ENCODE assay signal across 9 cellular contexts in genomic region chr5:168947212-168947868, GRCh38.
DNase-seq lines count a peak whose midpoint lies in the region; ATAC-seq, FAIRE-seq and TF ChIP-seq lines count a peak whose summit lies in the region.
"Had no signal": no experiment of that assay in that cellular context is flagged by ENCODE, and none has a peak within 500 bp of the region (broad histone marks: within the 10 kb centered on the region; RNA-seq: fewer than 3 reads in every experiment).

No MANE protein-coding gene starts in this region.

- H3K27ac ChIP-seq in HepG2 (ENCODE audit: extremely low read length, insufficient read depth, low read length) (no peak overlapping the region), testis (no peak overlapping the region)

- H3K27me3 ChIP-seq in bronchial epithelial cell (ENCODE audit: control insufficient read depth, insufficient read depth, low read length) (no peaks in the 10 kb centered on the region), HepG2 (ENCODE audit: control insufficient read depth in 1 of 2, insufficient read depth in 2 of 2, low read length in 2 of 2) (peaks cover 0 to 9% of the 10 kb centered on the region in 2 experiments; a peak in 1 of 5 replicates), testis (no peaks in the 10 kb centered on the region)

- CTCF ChIA-PET in AG04449 (lab: Yijun Ruan, JAX) (interaction anchor here (0.6 to 7.1 kb wide), 34 partner anchors 7 to 634 kb away, joined by 3 to 60 read pairs (median 4); partner anchors contain the start of gene SPDL1), HepG2 (lab: Yijun Ruan, JAX; ENCODE audit: low intra/inter-chr PET ratio, low total read pairs) (interaction anchor here (0.9 kb wide), 1 partner anchor 202 kb away, joined by 3 read pairs; no protein-coding TSS in a partner anchor)

- no peaks in the 10 kb centered on the region for H3K4me1 ChIP-seq in HepG2 (ENCODE audit: insufficient read depth, low read length)
- H3K4me1 ChIP-seq in testis: no peaks in the 10 kb centered on the region

- ATAC-seq in HG03095 (IDR thresholded peaks at IDR 0.05; ENCODE audit: unreplicated experiment) (peak; percentile 54), HepG2 (peak; percentile 98)

- no peaks in the 10 kb centered on the region for H3K79me2 ChIP-seq in HepG2 (ENCODE audit: insufficient read depth, low read length)

- TF ChIP-seq EP300 in HepG2 (IDR thresholded peaks at IDR 0.05; ENCODE audit: low read depth in 2 of 2, low read length in 2 of 2) (no peak), HepG2 (CRISPR knock-in tag; IDR thresholded peaks at IDR 0.05; ENCODE audit: borderline replicate concordance) (no peak)

- H3K4me3 ChIP-seq in AG04449 (ENCODE audit: low read depth, low read length) (no peak overlapping the region), bronchial epithelial cell (ENCODE audit: low read depth, low read length) (no peak overlapping the region), HepG2 (replicated peaks in 1 of 3; ENCODE audit: insufficient read depth in 1 of 3, low read depth in 2 of 3, low read length in 3 of 3) (no peak overlapping the region), testis (no peak overlapping the region)

- TF ChIP-seq POLR2A in GM12892 (IDR thresholded peaks at IDR 0.05; ENCODE audit: low read depth, low read length): no peak
- no peak for TF ChIP-seq POLR2A in HepG2 (IDR thresholded peaks at IDR 0.05; ENCODE audit: insufficient read depth in 1 of 2, low read depth in 2 of 2, low read length in 2 of 2)
- no peak for TF ChIP-seq POLR2A in testis (IDR thresholded peaks at IDR 0.05)

- no peak overlapping the region for H3K9ac ChIP-seq in HepG2 (ENCODE audit: insufficient read depth, low read depth, low read length)

- POLR2A ChIA-PET in AG04449 (lab: Yijun Ruan, JAX) (interaction anchor here (0.5 kb wide), 1 partner anchor 29 kb away, joined by 3 read pairs; no protein-coding TSS in a partner anchor), HepG2 (lab: Yijun Ruan, JAX) (no interaction called here)

- DNase-seq in AG04449 (ENCODE audit: low read depth, low spot score) (no peak), GM12892 (ENCODE audit: insufficient read length) (peak; percentile 27), RPMI8226 (peak; percentile 47), bronchial epithelial cell (ENCODE audit: low read depth) (peak; percentile 7), HepG2 (ENCODE audit: low spot score) (peak; percentile 36), testis (peak; percentile 59), HCEC 1CT (no peak)

- H3K36me3 ChIP-seq in bronchial epithelial cell (ENCODE audit: control insufficient read depth, insufficient read depth, low read length) (no peaks in the 10 kb centered on the region), HepG2 (replicated peaks in 1 of 2; ENCODE audit: control insufficient read depth in 1 of 2, insufficient read depth in 2 of 2, low read length in 2 of 2) (no peaks in the 10 kb centered on the region), testis (ENCODE audit: low read depth, missing control alignments) (no peaks in the 10 kb centered on the region)

- in situ Hi-C loops in HepG2 (cut with HindIII; ENCODE audit: extremely low pct_ligation_motif_present, low pct_unique_long_range_greater_than_20kb): no loop called here

- TF ChIP-seq RAD21 in HepG2 (CRISPR knock-in tag; IDR thresholded peaks at IDR 0.05): 0 out of 2 replicates have a peak, but pooled peaks have one; percentile 19

- intact Hi-C loops in HepG2 (cut with micrococcal nuclease; ENCODE audit: unreplicated experiment) (no loop called here), testis (cut with DNase I; ENCODE audit: low total_unique reads) (no loop called here)

- BruUV-seq in HepG2 (replicated peaks; lab: Mats Ljungman, UMichigan): no TSS peak

- H3K9me3 ChIP-seq in HepG2 (ENCODE audit: low read length): no peaks in the 10 kb centered on the region
- no peaks in the 10 kb centered on the region for H3K9me3 ChIP-seq in testis

- H3K4me2 ChIP-seq in HepG2 (ENCODE audit: low read depth, low read length): no peak overlapping the region

- H4K20me1 ChIP-seq in HepG2 (ENCODE audit: insufficient read depth, low read length): no peaks in the 10 kb centered on the region

- H2AFZ ChIP-seq in HepG2 (ENCODE audit: low read length): no peak overlapping the region

- TF ChIP-seq CTCF in AG04449 (IDR thresholded peaks at IDR 0.05; ENCODE audit: insufficient read depth, low read length, missing control alignments) (peak; percentile 94), bronchial epithelial cell (IDR thresholded peaks at IDR 0.05; ENCODE audit: insufficient read depth, low read length, severe bottlenecking) (peak; percentile 80), HepG2 (CRISPR knock-in tag; IDR thresholded peaks at IDR 0.05) (peak; percentile 71), testis (IDR thresholded peaks at IDR 0.05) (peak in 2 of 3 experiments; percentile 43 to 68)

- FAIRE-seq in GM12892 (lab: Jason Lieb, UNC): no peak
- no peak for FAIRE-seq in bronchial epithelial cell (lab: Jason Lieb, UNC)
- FAIRE-seq in HepG2 (lab: Jason Lieb, UNC): no peak
- FAIRE-seq: frontal cortex had no signal

- 9% methylated on average over 3 of the region's 5 CpGs for WGBS in HepG2 (ENCODE audit: low lambda C conversion rate)
- WGBS in testis, 2 donors: 55 to 58% methylated on average over 5 of the region's 5 CpGs

TF ChIP-seq in HepG2, 621 proteins besides CTCF, POLR2A, EP300 and RAD21:
- TF ChIP-seq DRAP1 (CRISPR knock-in tag; IDR thresholded peaks at IDR 0.05) (no peak), STAG1 (CRISPR knock-in tag; IDR thresholded peaks at IDR 0.05) (peak; percentile 54), XRCC5 (optimal IDR thresholded peaks at IDR 0.05; ENCODE audit: low read length) (peak; percentile 50)

Comparison
In these comparisons a context has a peak if more than half of its experiments do, and no peak if none do; other contexts are left out.
1. DNase-seq: peak in GM12892 (single experiment), RPMI8226 (single experiment), bronchial epithelial cell (single experiment), HepG2 (single experiment) and testis (single experiment); none in AG04449 (single experiment) and HCEC 1CT (single experiment).
2. Peak in every context shown above with its lines, with median percentiles within 50 percentile points of each other: CTCF ChIP-seq.